In genomic region chr14:104341532-104342434, GRCh38 we compare ENCODE assay signal across 9 cellular contexts.
DNase-seq lines count a peak whose midpoint lies in the region; ATAC-seq, FAIRE-seq and TF ChIP-seq lines count a peak whose summit lies in the region.
"Had no signal": no experiment of that assay in that cellular context is flagged by ENCODE, and none has a peak within 500 bp of the region (broad histone marks: within the 10 kb centered on the region; RNA-seq: fewer than 3 reads in every experiment).

No MANE protein-coding gene starts in this region.

- ATAC-seq in activated CD8-positive, alpha-beta T cell treated with anti-CD3 and anti-CD28 coated beads, Interleukin-2, amount 10 ng/mL, durations not matched to agents 7 days and 5 days, result peak; percentile 53
- no peak for ATAC-seq in GM19035 (IDR thresholded peaks at IDR 0.05; ENCODE audit: unreplicated experiment)
- ATAC-seq in GM21825 (IDR thresholded peaks at IDR 0.05; ENCODE audit: unreplicated experiment), result no peak

- H3K9ac ChIP-seq in HUES6 (ENCODE audit: low read length) (no peak overlapping the region), keratinocyte (ENCODE audit: control insufficient read depth, extremely low read depth, insufficient read depth, low read length) (no peak overlapping the region)

- TF ChIP-seq CTCF in Caco-2 (IDR thresholded peaks at IDR 0.05; ENCODE audit: insufficient read depth in 1 of 2, low read depth in 1 of 2, low read length in 1 of 2, severe bottlenecking in 1 of 2, unreplicated experiment in 1 of 2), result peak; percentile 22 to 62
- peak in 2 of 3 experiments; percentile 13 to 35 for TF ChIP-seq CTCF in keratinocyte (optimal IDR thresholded peaks at IDR 0.05 in 1 of 3, IDR thresholded peaks at IDR 0.05 in 1 of 3, conservative IDR thresholded peaks at IDR 0.05 in 1 of 3; ENCODE audit: extremely low read depth in 1 of 3, insufficient read depth in 2 of 3, low read length in 3 of 3)

- H3K36me3 ChIP-seq in Caco-2 (ENCODE audit: control insufficient read depth, insufficient read depth, low read length) (no peaks in the 10 kb centered on the region), HUES6 (ENCODE audit: control insufficient read depth, insufficient read depth, low read length) (no peaks in the 10 kb centered on the region), keratinocyte (ENCODE audit: control insufficient read depth in 2 of 2, extremely low read depth in 1 of 2, insufficient read depth in 2 of 2, low read length in 2 of 2) (no peaks in the 10 kb centered on the region)
- no peaks in the 10 kb centered on the region for H3K36me3 ChIP-seq in CD4-positive, alpha-beta memory T cell (ENCODE audit: insufficient read depth, low read length)
- H3K36me3 ChIP-seq: breast epithelium had no signal

- H3K27me3 ChIP-seq in Caco-2 (replicated peaks; ENCODE audit: control insufficient read depth, insufficient read depth, low read length) (no peaks in the 10 kb centered on the region), HUES6 (ENCODE audit: control insufficient read depth, insufficient read depth, low read length) (peaks cover 20% of the 10 kb centered on the region; the same call in 1 of the 2 replicates), keratinocyte (ENCODE audit: control insufficient read depth, extremely low read depth, insufficient read depth, low read length) (peaks cover 5% of the 10 kb centered on the region)
- no peaks in the 10 kb centered on the region for H3K27me3 ChIP-seq in CD4-positive, alpha-beta memory T cell (ENCODE audit: insufficient read depth, low read length)

- no peak overlapping the region for H3K27ac Mint-ChIP-seq in Caco-2 (ENCODE audit: unreplicated experiment)
- H3K27ac Mint-ChIP-seq in activated CD8-positive, alpha-beta T cell treated with anti-CD3 and anti-CD28 coated beads, Interleukin-2, amount 10 ng/mL, durations not matched to agents 7 days and 5 days, result no peak overlapping the region
- H3K27ac Mint-ChIP-seq in CD4-positive, alpha-beta memory T cell, result no peak overlapping the region

- H3K79me2 ChIP-seq in keratinocyte (ENCODE audit: control insufficient read depth, insufficient read depth, low read length), result no peaks in the 10 kb centered on the region

- H3K4me1 Mint-ChIP-seq in Caco-2 (ENCODE audit: low read depth, unreplicated experiment), result peaks cover 18% of the 10 kb centered on the region
- no peaks in the 10 kb centered on the region for H3K4me1 Mint-ChIP-seq in activated CD8-positive, alpha-beta T cell treated with anti-CD3 and anti-CD28 coated beads, Interleukin-2, amount 10 ng/mL, durations not matched to agents 7 days and 5 days (ENCODE audit: low read depth)
- peaks cover 0 to 4% (median 1%) of the 10 kb centered on the region in 4 donors for H3K4me1 Mint-ChIP-seq in CD4-positive, alpha-beta memory T cell

- POLR2A ChIA-PET in Caco-2 (lab: Charles Lee), result no interaction called here
- POLR2A ChIA-PET in activated CD8-positive, alpha-beta T cell treated with anti-CD3 and anti-CD28 coated beads, Interleukin-2, amount 10 ng/mL, durations not matched to agents 7 days and 5 days (lab: Charles Lee), result no interaction called here
- POLR2A ChIA-PET in CD4-positive, alpha-beta memory T cell (lab: Charles Lee; ENCODE audit: partially characterized antibody), result no interaction called here

- dilution Hi-C loops in keratinocyte (cut with MboI; ENCODE audit: extremely low pct_ligation_motif_present, low sequenced_read_pairs), result no loop called here

- H2AFZ ChIP-seq in keratinocyte (ENCODE audit: control insufficient read depth, low read length), result no peak overlapping the region

- peak; percentile 69 to 70 for DNase-seq in Caco-2
- peak; percentile 35 for DNase-seq in activated CD8-positive, alpha-beta T cell treated with anti-CD3 and anti-CD28 coated beads, Interleukin-2, amount 10 ng/mL, durations not matched to agents 7 days and 5 days
- DNase-seq in keratinocyte (ENCODE audit: low read depth, low spot score), result no peak
- no peak for DNase-seq in CD4-positive, alpha-beta memory T cell
- no peak for DNase-seq in NCI-H1105 (lab: John Stamatoyannopoulos, UW)

- H3K9me3 ChIP-seq in Caco-2 (no peaks in the 10 kb centered on the region), HUES6 (ENCODE audit: control insufficient read depth, insufficient read depth, low read depth, low read length) (peaks cover 6% of the 10 kb centered on the region; the same call in 1 of the 2 replicates), keratinocyte (ENCODE audit: control insufficient read depth, low read depth, low read length) (no peaks in the 10 kb centered on the region)
- H3K9me3 ChIP-seq in CD4-positive, alpha-beta memory T cell (ENCODE audit: control insufficient read depth in 1 of 2, low read length in 2 of 2), result no peaks in the 10 kb centered on the region

- BruUV-seq in Caco-2 (replicated peaks; lab: Mats Ljungman, UMichigan), result no TSS peak

- FAIRE-seq in keratinocyte (lab: Jason Lieb, UNC), result no peak

- H3K27me3 Mint-ChIP-seq in Caco-2 (ENCODE audit: insufficient read depth, unreplicated experiment), result peaks cover 18% of the 10 kb centered on the region
- peaks cover 13% of the 10 kb centered on the region for H3K27me3 Mint-ChIP-seq in activated CD8-positive, alpha-beta T cell treated with anti-CD3 and anti-CD28 coated beads, Interleukin-2, amount 10 ng/mL, durations not matched to agents 7 days and 5 days (ENCODE audit: low read depth)
- H3K27me3 Mint-ChIP-seq in CD4-positive, alpha-beta memory T cell, result peaks cover 9 to 11% of the 10 kb centered on the region in 2 donors

- H3K4me3 Mint-ChIP-seq in Caco-2 (ENCODE audit: unreplicated experiment), result peak overlapping the region; percentile 67
- H3K4me3 Mint-ChIP-seq in activated CD8-positive, alpha-beta T cell treated with anti-CD3 and anti-CD28 coated beads, Interleukin-2, amount 10 ng/mL, durations not matched to agents 7 days and 5 days, result no peak overlapping the region
- peak overlapping the region in 1 of 8 donors; percentile 44 for H3K4me3 Mint-ChIP-seq in CD4-positive, alpha-beta memory T cell

- H3K4me1 ChIP-seq in Caco-2, result no peaks in the 10 kb centered on the region
- H3K4me1 ChIP-seq in HUES6 (ENCODE audit: control insufficient read depth, insufficient read depth, low read length), result peaks cover 9% of the 10 kb centered on the region; the same call in 1 of the 2 replicates
- no peaks in the 10 kb centered on the region for H3K4me1 ChIP-seq in keratinocyte (ENCODE audit: control insufficient read depth, extremely low read depth, insufficient read depth, low read length)
- no peaks in the 10 kb centered on the region for H3K4me1 ChIP-seq in CD4-positive, alpha-beta memory T cell (ENCODE audit: insufficient read depth, low read length)
- H3K4me1 ChIP-seq: breast epithelium had no signal

- CTCF ChIA-PET in Caco-2 (lab: Charles Lee), result interaction anchor here (0.7 kb wide), 2 partner anchors 170 to 204 kb away, joined by 3 read pairs; no protein-coding TSS in a partner anchor
- CTCF ChIA-PET in activated CD8-positive, alpha-beta T cell treated with anti-CD3 and anti-CD28 coated beads, Interleukin-2, amount 10 ng/mL, durations not matched to agents 7 days and 5 days (lab: Charles Lee), result no interaction called here
- CTCF ChIA-PET in CD4-positive, alpha-beta memory T cell (lab: Charles Lee; ENCODE audit: partially characterized antibody), result no interaction called here

- H3K4me3 ChIP-seq in Caco-2 (ENCODE audit: low read depth, low read length) (no peak overlapping the region), HUES6 (ENCODE audit: low read depth, low read length) (peak overlapping the region; percentile 44; the same call in 1 of the 2 replicates), keratinocyte (ENCODE audit: control insufficient read depth in 2 of 3, extremely low read depth in 1 of 3, insufficient read depth in 2 of 3, low read depth in 1 of 3, low read length in 3 of 3) (no peak overlapping the region)
- no peak overlapping the region for H3K4me3 ChIP-seq in CD4-positive, alpha-beta memory T cell (ENCODE audit: low read length in 2 of 2)
- H3K4me3 ChIP-seq: breast epithelium had no signal

- intact Hi-C loops in Caco-2 (cut with micrococcal nuclease; ENCODE audit: unreplicated experiment), result no loop called here
- intact Hi-C loops in CD4-positive, alpha-beta memory T cell (cut with micrococcal nuclease), result no loop called here

- H3K36me3 Mint-ChIP-seq in Caco-2 (ENCODE audit: insufficient read depth, unreplicated experiment), result no peaks in the 10 kb centered on the region
- no peaks in the 10 kb centered on the region for H3K36me3 Mint-ChIP-seq in activated CD8-positive, alpha-beta T cell treated with anti-CD3 and anti-CD28 coated beads, Interleukin-2, amount 10 ng/mL, durations not matched to agents 7 days and 5 days (ENCODE audit: low read depth)
- peaks cover 4 to 9% of the 10 kb centered on the region in 2 donors for H3K36me3 Mint-ChIP-seq in CD4-positive, alpha-beta memory T cell

- H3K4me2 ChIP-seq in keratinocyte (ENCODE audit: control insufficient read depth, extremely low read depth, insufficient read depth, low read depth, low read length), result no peak overlapping the region

- H3K9me3 Mint-ChIP-seq in Caco-2 (ENCODE audit: unreplicated experiment), result no peaks in the 10 kb centered on the region
- H3K9me3 Mint-ChIP-seq in activated CD8-positive, alpha-beta T cell treated with anti-CD3 and anti-CD28 coated beads, Interleukin-2, amount 10 ng/mL, durations not matched to agents 7 days and 5 days (ENCODE audit: insufficient read depth), result peaks cover 12% of the 10 kb centered on the region
- H3K9me3 Mint-ChIP-seq in CD4-positive, alpha-beta memory T cell, result peaks cover 0 to 18% (median 12%) of the 10 kb centered on the region in 8 donors

- H3K9me1 ChIP-seq in keratinocyte (ENCODE audit: control insufficient read depth, extremely low read depth, insufficient read depth, low read length), result no peaks in the 10 kb centered on the region

- H4K20me1 ChIP-seq in keratinocyte (ENCODE audit: control insufficient read depth, extremely low read depth, insufficient read depth, low read length), result no peaks in the 10 kb centered on the region

- no peak overlapping the region for H3K27ac ChIP-seq in HUES6 (ENCODE audit: low read depth, low read length)
- H3K27ac ChIP-seq in keratinocyte (ENCODE audit: control insufficient read depth, insufficient read depth, low read length), result no peak overlapping the region
- H3K27ac ChIP-seq in CD4-positive, alpha-beta memory T cell (ENCODE audit: low read depth, low read length), result no peak overlapping the region
- H3K27ac ChIP-seq: breast epithelium had no signal

Comparison
In these comparisons a context has a peak if more than half of its experiments do, and no peak if none do; other contexts are left out.
1. DNase-seq: peak in Caco-2 (2 of 2) and activated CD8-positive, alpha-beta T cell treated with anti-CD3 and anti-CD28 coated beads, Interleukin-2, amount 10 ng/mL, durations not matched to agents 7 days and 5 days (single experiment); none in keratinocyte (single experiment), CD4-positive, alpha-beta memory T cell (0 of 5) and NCI-H1105 (single experiment).